In genomic region chr9:35477211-35477855, GRCh38 we compare ENCODE assay signal across 8 cellular contexts. TPM values are rescaled to one million over a fixed set of nuclear protein-coding genes. Genes with fewer than 3 reads are reported as not detected.
DNase-seq lines count a peak whose midpoint lies in the region; ATAC-seq and TF ChIP-seq lines count a peak whose summit lies in the region.
"Not testable (repeated sequence)": the region's sequence is repeated elsewhere in the genome, so short reads cannot be mapped to it uniquely, and the experiment has no call there.

No MANE protein-coding gene starts in this region.

- not testable (repeated sequence) for H3K36me3 Mint-ChIP-seq in activated B cell treated with CpG ODN at 0.5 μM for 24 hours (ENCODE audit: low read depth)

- not testable (repeated sequence) for H3K4me3 Mint-ChIP-seq in activated B cell treated with CpG ODN at 0.5 μM for 24 hours

- intact Hi-C loops in activated B cell treated with CpG ODN at 0.5 μM for 24 hours (cut with micrococcal nuclease), result loop anchor here (1.0 to 5.0 kb wide), 6 partner anchors 361 to 865 kb away; partner anchors contain the start of genes PIGO and RPP25L

- peaks cover 15% of the 10 kb centered on the region for H3K27me3 Mint-ChIP-seq in activated B cell treated with CpG ODN at 0.5 μM for 24 hours

- POLR2A ChIA-PET in activated B cell treated with CpG ODN at 0.5 μM for 24 hours (lab: Charles Lee), result interaction anchor here (0.7 kb wide), 1 partner anchor 818 kb away, joined by 3 read pairs; no protein-coding TSS in a partner anchor

- CTCF ChIA-PET in activated B cell treated with CpG ODN at 0.5 μM for 24 hours (lab: Charles Lee), result interaction anchor here (1.5 to 4.3 kb wide), 3 partner anchors 218 to 578 kb away, joined by 4 to 42 read pairs (median 20); partner anchors contain the start of gene ATOSB

- not testable (repeated sequence) for H3K9me3 Mint-ChIP-seq in activated B cell treated with CpG ODN at 0.5 μM for 24 hours

- H3K27ac Mint-ChIP-seq in activated B cell treated with CpG ODN at 0.5 μM for 24 hours, result not testable (repeated sequence)

- TF ChIP-seq CTCF in GM12872 (IDR thresholded peaks at IDR 0.05; ENCODE audit: insufficient read depth, low read depth, low read length), result peak; percentile 84
- TF ChIP-seq CTCF in activated B cell treated with CpG ODN at 0.5 μM for 24 hours (IDR thresholded peaks at IDR 0.05), result not testable (repeated sequence)

- peak; percentile 68 for ATAC-seq in activated B cell treated with CpG ODN at 0.5 μM for 24 hours (ENCODE audit: low read depth)

- DNase-seq in AG08395 (ENCODE audit: low spot score) (peak; percentile 86), Kasumi-1 (lab: John Stamatoyannopoulos, UW) (peak; percentile 66 to 81), NCI-H774 (lab: John Stamatoyannopoulos, UW) (peak; percentile 69), dermis microvascular lymphatic vessel endothelial cell (ENCODE audit: low read depth in 2 of 2) (peak; percentile 83 to 86), inferior parietal cortex (ENCODE audit: extremely low spot score) (peak; percentile 82), pulmonary artery endothelial cell (ENCODE audit: low read depth, low spot score) (peak; percentile 64)
- DNase-seq in activated B cell treated with CpG ODN at 0.5 μM for 24 hours, result not testable (repeated sequence)

- H3K4me1 Mint-ChIP-seq in activated B cell treated with CpG ODN at 0.5 μM for 24 hours, result not testable (repeated sequence)

RNA-seq across cellular contexts. Expression of gene RUSC2, which starts 12.6 kb away (rescaled TPM):
- total RNA-seq in activated B cell treated with CpG ODN at 0.5 μM for 24 hours, result 0.24 and 0.29 TPM in 2 replicates
- 7.8 and 11.1 TPM in 2 replicates for total RNA-seq in dermis microvascular lymphatic vessel endothelial cell
- total RNA-seq in pulmonary artery endothelial cell, result 16.7 and 21.3 TPM in 2 replicates
